Comparison of ENCODE assay signal across 8 cellular contexts in the genomic region with DNA sequence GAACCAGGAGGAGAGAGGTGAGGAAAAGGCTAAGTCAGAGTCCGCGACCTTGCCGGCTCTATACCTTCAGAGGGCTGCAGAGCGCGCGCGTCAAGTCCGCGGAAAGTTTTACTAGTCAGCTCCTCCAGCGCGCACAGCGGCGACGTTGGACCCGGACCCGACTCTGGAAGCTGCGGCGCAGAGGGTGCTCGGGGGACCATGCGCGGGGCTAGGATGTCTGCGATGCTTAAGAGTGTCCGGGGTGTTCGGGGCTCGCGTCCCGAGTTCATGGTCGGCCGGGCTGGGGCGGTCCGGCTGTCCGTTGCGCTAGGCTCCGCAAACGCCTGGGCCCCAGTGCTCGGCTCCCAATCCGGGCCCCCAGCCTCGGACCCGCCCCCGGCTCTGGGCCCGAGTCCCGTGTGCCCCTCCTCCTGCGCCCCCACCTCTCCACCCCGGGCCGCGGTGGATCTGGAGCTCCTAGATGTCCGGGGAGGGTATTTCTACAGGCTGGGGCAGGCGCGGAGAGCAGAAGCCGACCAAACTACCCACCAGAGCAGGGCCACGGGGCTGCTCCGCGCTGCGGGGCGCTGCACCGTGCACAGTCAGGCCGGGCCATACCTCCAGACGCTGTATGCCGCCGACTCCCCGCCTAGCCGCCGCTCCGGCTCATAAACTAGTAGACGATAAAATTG. TPM values are rescaled to one million over a fixed set of nuclear protein-coding genes. Genes with fewer than 3 reads are reported as not detected.
DNase-seq lines count a peak whose midpoint lies in the region; ATAC-seq and TF ChIP-seq lines count a peak whose summit lies in the region.

LBX2 (minus strand) TSS at position 335 of the 671 bp plus-strand sequence; CDS start at position 269, 66 bp downstream.

- CTCF ChIA-PET in CD8-positive, alpha-beta T cell (lab: Charles Lee), result interaction anchor here (1.2 to 1.4 kb wide), 2 partner anchors 17 to 44 kb away, joined by 4 to 7 read pairs; partner anchors contain the start of genes CCDC142, INO80B and TTC31

- H2BK5ac ChIP-seq in neuronal stem cell (ENCODE audit: low read length), result no peak within 1 kb of the TSS

- H4K8ac ChIP-seq in neuronal stem cell (ENCODE audit: low read depth, low read length), result no peak within 1 kb of the TSS

- H4K91ac ChIP-seq in neuronal stem cell (ENCODE audit: low read depth, low read length, poor library complexity), result peak within 1 kb of the TSS; percentile 28

- H3K27me3 Mint-ChIP-seq in CD8-positive, alpha-beta T cell (ENCODE audit: low read depth), result peaks cover 55% of the 10 kb centered on the region
- H3K27me3 Mint-ChIP-seq in T-helper 2 cell treated with Interferon-gamma antibody and Interleukin-4, amounts not matched to agents 5 μg/mL and 100 μg/mL, for 36 hours (ENCODE audit: low read depth), result peaks cover 47% of the 10 kb centered on the region

- peaks cover 41% of the 10 kb centered on the region for H3K27me3 ChIP-seq in CD8-positive, alpha-beta T cell (ENCODE audit: insufficient read depth, low read length)
- H3K27me3 ChIP-seq in neuronal stem cell (ENCODE audit: control insufficient read depth in 3 of 3, insufficient read depth in 3 of 3, low read depth in 1 of 3, low read length in 3 of 3), result peaks cover 57 to 90% (median 83%) of the 10 kb centered on the region in 3 experiments

- no CpG with 5 or more reads among the region's 65 CpGs for WGBS in neuronal stem cell (ENCODE audit: extremely low coverage in 2 of 2, insufficient read length in 2 of 2, insufficient replicate concordance in 1 of 2), 2 donors

- peaks cover 50% of the 10 kb centered on the region for H3K4me1 ChIP-seq in CD8-positive, alpha-beta T cell (ENCODE audit: insufficient read depth, low read length)
- H3K4me1 ChIP-seq in neuronal stem cell (ENCODE audit: control insufficient read depth in 2 of 2, insufficient read depth in 1 of 2, low read depth in 1 of 2, low read length in 2 of 2), result peaks cover 16 to 21% of the 10 kb centered on the region in 2 donors

- peak within 1 kb of the TSS; percentile 85 for H2AFZ ChIP-seq in neuronal stem cell (ENCODE audit: low read length)

- H3K4me1 Mint-ChIP-seq in CD8-positive, alpha-beta T cell (ENCODE audit: low read depth), result peaks cover 42% of the 10 kb centered on the region
- peaks cover 21% of the 10 kb centered on the region for H3K4me1 Mint-ChIP-seq in T-helper 2 cell treated with Interferon-gamma antibody and Interleukin-4, amounts not matched to agents 5 μg/mL and 100 μg/mL, for 36 hours (ENCODE audit: low read depth)

- peak within 1 kb of the TSS; percentile 49 for H2BK120ac ChIP-seq in neuronal stem cell (ENCODE audit: low read depth, low read length)

- ATAC-seq in CD8-positive, alpha-beta T cell, result peak; percentile 27
- ATAC-seq in GM21367 (IDR thresholded peaks at IDR 0.05; ENCODE audit: unreplicated experiment) (no peak), GM19463 (IDR thresholded peaks at IDR 0.05; ENCODE audit: unreplicated experiment) (no peak)

- no peak within 1 kb of the TSS for H3K4ac ChIP-seq in neuronal stem cell (ENCODE audit: low read length)

- H3K36me3 ChIP-seq in CD8-positive, alpha-beta T cell (ENCODE audit: insufficient read depth, low read length), result no peaks in the 10 kb centered on the region
- H3K36me3 ChIP-seq in neuronal stem cell (replicated peaks in 1 of 2; ENCODE audit: control insufficient read depth in 2 of 2, insufficient read depth in 2 of 2, low read length in 2 of 2), result peaks cover 0 to 2% of the 10 kb centered on the region in 2 donors

- H3K9me3 Mint-ChIP-seq in CD8-positive, alpha-beta T cell, result no peaks in the 10 kb centered on the region
- no peaks in the 10 kb centered on the region for H3K9me3 Mint-ChIP-seq in T-helper 2 cell treated with Interferon-gamma antibody and Interleukin-4, amounts not matched to agents 5 μg/mL and 100 μg/mL, for 36 hours

- peak within 1 kb of the TSS; percentile 99 for H3K23ac ChIP-seq in neuronal stem cell (ENCODE audit: low read depth, low read length, poor library complexity)

- H3K14ac ChIP-seq in neuronal stem cell (ENCODE audit: low read length), result no peak within 1 kb of the TSS

- peak within 1 kb of the TSS; percentile 59 for H3K4me3 ChIP-seq in CD8-positive, alpha-beta T cell (ENCODE audit: low read depth, low read length)
- H3K4me3 ChIP-seq in neuronal stem cell (ENCODE audit: low read length in 2 of 2), result peak within 1 kb of the TSS; percentile 41 to 64

- H2AK5ac ChIP-seq in neuronal stem cell (ENCODE audit: low read depth, low read length), result peak within 1 kb of the TSS; percentile 89

- TF ChIP-seq POLR2A in erythroblast (IDR thresholded peaks at IDR 0.05; ENCODE audit: low read length), result no peak

- POLR2A ChIA-PET in CD8-positive, alpha-beta T cell (lab: Charles Lee), result interaction anchor here (1.4 kb wide), 1 partner anchor 16 kb away, joined by 3 read pairs; the partner anchor contains the start of genes CCDC142 and TTC31

- H3K4me2 ChIP-seq in neuronal stem cell (ENCODE audit: insufficient read depth, low read length, poor library complexity, severe bottlenecking), result peak within 1 kb of the TSS; percentile 82

- no peak for DNase-seq in CD8-positive, alpha-beta T cell
- DNase-seq in T-helper 2 cell treated with Interferon-gamma antibody and Interleukin-4, amounts not matched to agents 5 μg/mL and 100 μg/mL, for 36 hours (ENCODE audit: low spot score), result peak; percentile 38
- peak; percentile 46 to 56 for DNase-seq in erythroblast (lab: John Stamatoyannopoulos, UW)
- DNase-seq in neuronal stem cell (ENCODE audit: low spot score), result no peak
- DNase-seq in NCI-H2107 treated with DMSO at 0.1 percent for 48 hours (lab: John Stamatoyannopoulos, UW; ENCODE audit: unreplicated experiment), result no peak
- no peak for DNase-seq in midbrain (lab: John Stamatoyannopoulos, UW)

- no peaks in the 10 kb centered on the region for H3K9me3 ChIP-seq in CD8-positive, alpha-beta T cell (ENCODE audit: low read length)
- H3K9me3 ChIP-seq in neuronal stem cell (replicated peaks in 1 of 2; ENCODE audit: control insufficient read depth in 2 of 2, insufficient read depth in 1 of 2, low read depth in 1 of 2, low read length in 2 of 2), result no peaks in the 10 kb centered on the region

- no peak within 1 kb of the TSS for H3K27ac ChIP-seq in CD8-positive, alpha-beta T cell (ENCODE audit: low read depth, low read length)
- H3K27ac ChIP-seq in neuronal stem cell (replicated peaks; ENCODE audit: low read length), result no peak within 1 kb of the TSS

- no peak within 1 kb of the TSS for H3K27ac Mint-ChIP-seq in CD8-positive, alpha-beta T cell
- H3K27ac Mint-ChIP-seq in T-helper 2 cell treated with Interferon-gamma antibody and Interleukin-4, amounts not matched to agents 5 μg/mL and 100 μg/mL, for 36 hours, result peak within 1 kb of the TSS; percentile 73

- H2BK12ac ChIP-seq in neuronal stem cell (ENCODE audit: low read length), result no peak within 1 kb of the TSS

- H3K4me3 Mint-ChIP-seq in CD8-positive, alpha-beta T cell, result peak within 1 kb of the TSS; percentile 85
- H3K4me3 Mint-ChIP-seq in T-helper 2 cell treated with Interferon-gamma antibody and Interleukin-4, amounts not matched to agents 5 μg/mL and 100 μg/mL, for 36 hours, result peak within 1 kb of the TSS; percentile 93

- peaks cover 3% of the 10 kb centered on the region for H3K36me3 Mint-ChIP-seq in CD8-positive, alpha-beta T cell
- H3K36me3 Mint-ChIP-seq in T-helper 2 cell treated with Interferon-gamma antibody and Interleukin-4, amounts not matched to agents 5 μg/mL and 100 μg/mL, for 36 hours (ENCODE audit: low read depth), result peaks cover 11% of the 10 kb centered on the region

- no peaks in the 10 kb centered on the region for H3K79me1 ChIP-seq in neuronal stem cell (ENCODE audit: low read depth, low read length)

- H3K9ac ChIP-seq in neuronal stem cell (ENCODE audit: low read depth, low read length, poor library complexity), result peak within 1 kb of the TSS; percentile 61

- TF ChIP-seq CTCF in CD8-positive, alpha-beta T cell (IDR thresholded peaks at IDR 0.05), result no peak

- H2BK15ac ChIP-seq in neuronal stem cell (ENCODE audit: low read length), result peak within 1 kb of the TSS; percentile 37

- intact Hi-C loops in CD8-positive, alpha-beta T cell (cut with DNase I, micrococcal nuclease), result no loop called here

- H3K18ac ChIP-seq in neuronal stem cell (ENCODE audit: low read length), result peak within 1 kb of the TSS; percentile 83

RNA-seq across cellular contexts. Expression of gene LBX2, which starts in this region (rescaled TPM):
- not detected for total RNA-seq in CD8-positive, alpha-beta T cell
- 0.08 TPM for polyA plus RNA-seq in neuronal stem cell (2013, experiment 1 of 2)
- polyA plus RNA-seq in neuronal stem cell (2013, experiment 2 of 2), result 0.10 TPM

Comparison
In these comparisons a context has a peak if more than half of its experiments do, and no peak if none do; other contexts are left out.
1. Peak in ATAC-seq and H3K4me3 ChIP-seq in CD8-positive, alpha-beta T cell; RNA of the gene not detected or under 1 TPM.
2. DNase-seq: peak in T-helper 2 cell treated with Interferon-gamma antibody and Interleukin-4, amounts not matched to agents 5 μg/mL and 100 μg/mL, for 36 hours (single experiment) and erythroblast (2 of 2); none in CD8-positive, alpha-beta T cell (0 of 7), neuronal stem cell (single experiment), NCI-H2107 treated with DMSO at 0.1 percent for 48 hours (single experiment) and midbrain (single experiment).